Comparison of ENCODE assay signal across 8 cellular contexts in genomic region chr12:55973598-55974307, GRCh38. TPM values are rescaled to one million over a fixed set of nuclear protein-coding genes. Genes with fewer than 3 reads are reported as not detected.
DNase-seq lines count a peak whose midpoint lies in the region; ATAC-seq and TF ChIP-seq lines count a peak whose summit lies in the region.

A gene with protein sequence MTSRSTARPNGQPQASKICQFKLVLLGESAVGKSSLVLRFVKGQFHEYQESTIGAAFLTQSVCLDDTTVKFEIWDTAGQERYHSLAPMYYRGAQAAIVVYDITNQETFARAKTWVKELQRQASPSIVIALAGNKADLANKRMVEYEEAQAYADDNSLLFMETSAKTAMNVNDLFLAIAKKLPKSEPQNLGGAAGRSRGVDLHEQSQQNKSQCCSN (plus strand): TSS chr12:55974078. CDS start chr12:55986961, 12,883 bp downstream.

- H3K27me3 Mint-ChIP-seq in CD14-positive monocyte (ENCODE audit: low read depth in 3 of 3): peaks cover 0 to 2% (median 0%) of the 10 kb centered on the region in 3 donors

- peaks cover 0 to 3% (median 0%) of the 10 kb centered on the region in 7 donors for H3K9me3 Mint-ChIP-seq in CD14-positive monocyte

- H3K4me3 Mint-ChIP-seq in CD14-positive monocyte: no peak within 1 kb of the TSS

- no peak within 1 kb of the TSS for H3K27ac Mint-ChIP-seq in CD14-positive monocyte

- peak; percentile 97 for ATAC-seq in GM19395 (IDR thresholded peaks at IDR 0.05; ENCODE audit: unreplicated experiment)
- ATAC-seq in HG03558 (IDR thresholded peaks at IDR 0.05; ENCODE audit: extremely low read depth, unreplicated experiment): peak; percentile 79

- TF ChIP-seq CTCF in CD14-positive monocyte (IDR thresholded peaks at IDR 0.05): no peak

- DNase-seq in CD14-positive monocyte (ENCODE audit: low spot score) (peak; percentile 100), NCI-H748 (lab: John Stamatoyannopoulos, UW; ENCODE audit: unreplicated experiment) (peak; percentile 100), dedifferentiated amniotic fluid mesenchymal stem cell (ENCODE audit: extremely low spot score) (peak; percentile 100), left kidney (ENCODE audit: low read depth, low spot score) (peak; percentile 100)
- DNase-seq in activated CD4-positive, alpha-beta T cell treated with anti-CD3 and anti-CD28 coated beads, Interleukin-2, amount 50 U/mL, for 1 hour: peak; percentile 96
- DNase-seq in stimulated activated CD4-positive, alpha-beta T cell treated with anti-CD3 and anti-CD28 coated beads, Interleukin-2, amount 100 ng/mL, for 24 hours: peak; percentile 95 to 97

- intact Hi-C loops in CD14-positive monocyte (cut with micrococcal nuclease): loop anchor here in 1 of 2 donors (2.0 to 10.0 kb wide), 3 partner anchors 46 to 141 kb away; partner anchors contain the start of genes PYM1, RPL41 and ZC3H10

- peaks cover 24% of the 10 kb centered on the region for H3K4me1 Mint-ChIP-seq in CD14-positive monocyte

- peaks cover 9 to 14% of the 10 kb centered on the region in 2 donors for H3K36me3 Mint-ChIP-seq in CD14-positive monocyte

RNA-seq across cellular contexts. Expression of the gene that starts here (rescaled TPM):
- polyA plus RNA-seq in CD14-positive monocyte: 10 to 100 TPM; 48.5 to 63.0 TPM

Comparison
In these comparisons a context has a peak if more than half of its experiments do, and no peak if none do; other contexts are left out.
1. Peak in every context shown above with its lines: DNase-seq and ATAC-seq.